ENCODE assay signal across 26 cellular contexts in the genomic region with DNA sequence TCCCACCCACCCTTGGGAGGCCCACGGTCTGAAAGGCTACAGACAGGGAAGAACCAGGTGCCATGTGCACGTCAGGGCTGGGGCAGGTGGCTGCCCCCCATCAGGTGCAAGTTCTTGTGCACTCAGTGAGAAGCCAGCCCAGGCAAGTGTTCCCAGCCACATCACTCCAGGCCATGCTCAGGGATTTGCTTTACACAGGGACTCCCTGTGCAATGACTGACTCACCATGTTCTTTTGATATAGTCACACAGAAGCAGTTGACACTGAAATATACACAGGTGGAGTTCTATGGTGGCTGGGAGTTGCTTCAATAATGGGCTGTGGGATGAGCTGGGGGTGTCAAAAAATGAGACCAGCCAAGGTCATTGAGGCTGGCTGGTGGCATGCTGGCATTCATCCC.
"Had no signal": no experiment of that assay in that cellular context is flagged by ENCODE, and none has a peak within 500 bp of the region (broad histone marks: within the 10 kb centered on the region; RNA-seq: fewer than 3 reads in every experiment).

No MANE protein-coding gene starts in this region.

- H3K4me2 ChIP-seq: neural progenitor cell had no signal

- H2AFZ ChIP-seq: neural progenitor cell had no signal

- H3K27ac ChIP-seq: gastroesophageal sphincter, heart left ventricle, left lung, neural progenitor cell, ovary, psoas muscle, stomach, testis, tibial artery had no signal

- DNase-seq: cortex of kidney; effector memory CD8-positive, alpha-beta T cell; foreskin fibroblast; heart left ventricle; hippocampal formation; left cardiac atrium; left lung; mesendoderm; midbrain; naive thymus-derived CD4-positive, alpha-beta T cell; nucleus accumbens; ovary; posterior cingulate gyrus; psoas muscle; right cardiac atrium; small intestine; stimulated activated CD4-positive, alpha-beta T cell treated with anti-CD3 and anti-CD28 coated beads, Interleukin-15, amount 100 ng/mL, for 24 hours; stimulated activated CD4-positive, alpha-beta T cell treated with anti-CD3 and anti-CD28 coated beads, Interleukin-2, amount 100 ng/mL, for 48 hours; stimulated activated naive CD4-positive, alpha-beta T cell treated with Interleukin-2 at 50 U/mL for 16 hours; stomach; testis; tibial artery had no signal

- ATAC-seq: effector memory CD8-positive, alpha-beta T cell; gastroesophageal sphincter; heart left ventricle; left cardiac atrium; left lung; naive thymus-derived CD4-positive, alpha-beta T cell; psoas muscle; right cardiac atrium had no signal

- H3K9me3 ChIP-seq: gastroesophageal sphincter, ovary, testis, tibial artery had no signal

- H3K4me3 ChIP-seq: gastroesophageal sphincter, heart left ventricle, left lung, neural progenitor cell, ovary, psoas muscle, stomach, testis, tibial artery had no signal

- H3K27me3 ChIP-seq: gastroesophageal sphincter, ovary, testis, tibial artery had no signal

- H3K36me3 ChIP-seq: gastroesophageal sphincter, heart left ventricle, left lung, neural progenitor cell, ovary, stomach, tibial artery had no signal

- H3K9ac ChIP-seq: neural progenitor cell had no signal

- FAIRE-seq: endometrium, islet of Langerhans, small intestine had no signal
